Comparison of ENCODE assay signal across 8 cellular contexts in the genomic region with DNA sequence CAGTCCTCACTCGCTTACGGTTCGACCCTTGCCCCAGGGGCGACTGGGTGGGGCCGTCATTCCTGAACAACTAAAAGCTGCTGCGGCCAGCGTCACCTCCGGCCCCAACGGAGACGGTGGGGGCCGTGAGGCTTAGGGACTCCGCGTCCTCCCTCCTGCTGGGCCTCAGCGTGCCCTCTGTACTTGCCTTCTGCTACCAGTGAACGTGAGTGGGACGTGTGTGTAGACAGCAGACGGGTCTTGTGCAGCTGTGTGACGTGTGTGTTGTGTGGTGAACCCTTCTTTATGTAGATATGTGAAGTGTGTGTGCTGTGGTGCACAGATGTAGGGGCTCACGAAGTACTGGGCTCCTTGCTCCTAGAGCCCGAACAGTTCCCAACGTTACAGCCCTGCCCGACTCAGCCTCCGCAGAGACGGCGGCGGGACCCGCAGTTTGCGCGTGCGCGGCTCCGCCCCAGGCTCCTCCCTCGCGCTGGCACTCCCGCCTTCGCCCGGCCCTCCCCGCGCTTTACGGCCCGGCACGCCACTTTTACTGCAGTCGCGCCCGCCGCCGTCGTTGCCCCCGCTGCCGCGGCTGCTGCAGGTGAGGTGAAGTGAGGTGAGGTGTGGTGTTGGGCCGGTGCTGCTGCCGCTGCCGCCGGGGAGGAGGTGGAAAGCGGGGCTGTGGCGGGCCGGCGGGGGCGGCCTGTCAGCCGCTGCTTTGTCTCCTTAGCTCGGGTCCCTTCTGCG. TPM values are rescaled to one million over a fixed set of nuclear protein-coding genes. Genes with fewer than 3 reads are reported as not detected.
DNase-seq lines count a peak whose midpoint lies in the region; ATAC-seq and TF ChIP-seq lines count a peak whose summit lies in the region.

Gene PHAF1 (plus strand): TSS at position 535 of the 729 bp plus-strand sequence. CDS start 235 bp downstream, outside the sequence.

- H3K27me3 Mint-ChIP-seq in effector memory CD8-positive, alpha-beta T cell, result no peaks in the 10 kb centered on the region
- no peaks in the 10 kb centered on the region for H3K27me3 Mint-ChIP-seq in memory B cell

- H3K27ac Mint-ChIP-seq in effector memory CD8-positive, alpha-beta T cell, result peak within 1 kb of the TSS; percentile 84 to 88
- peak within 1 kb of the TSS; percentile 87 for H3K27ac Mint-ChIP-seq in memory B cell

- peak within 1 kb of the TSS; percentile 95 to 97 for H3K4me3 Mint-ChIP-seq in effector memory CD8-positive, alpha-beta T cell
- peak within 1 kb of the TSS; percentile 97 for H3K4me3 Mint-ChIP-seq in memory B cell

- H3K36me3 Mint-ChIP-seq in effector memory CD8-positive, alpha-beta T cell (ENCODE audit: insufficient read depth), result peaks cover 20% of the 10 kb centered on the region
- H3K36me3 Mint-ChIP-seq in memory B cell, result peaks cover 2% of the 10 kb centered on the region

- DNase-seq in COLO668 (lab: John Stamatoyannopoulos, UW; ENCODE audit: unreplicated experiment), result peak; percentile 95
- peak; percentile 99 for DNase-seq in GM20000 (ENCODE audit: low spot score)
- DNase-seq in HT1080 (ENCODE audit: low read depth), result peak; percentile 88
- peak; percentile 77 for DNase-seq in NOMO-1 treated with DMSO at 0.1 percent for 48 hours (lab: John Stamatoyannopoulos, UW; ENCODE audit: unreplicated experiment)
- DNase-seq in activated CD8-positive, alpha-beta memory T cell treated with anti-CD3 and anti-CD28 coated beads for 48 hours (ENCODE audit: low read depth in 2 of 3, low spot score in 2 of 3), result peak; percentile 90 to 96 (median 92)
- DNase-seq in effector memory CD8-positive, alpha-beta T cell, result peak; percentile 95 to 98 (median 97)
- DNase-seq in memory B cell (ENCODE audit: low spot score in 2 of 2), result peak; percentile 98
- peak; percentile 94 for DNase-seq in stimulated activated CD8-positive, alpha-beta memory T cell treated with anti-CD3 and anti-CD28 coated beads, Interleukin-12 subunit alpha, Interleukin-12 subunit beta, amount 100 ng/mL, for 1 hour (ENCODE audit: low read depth)

- ATAC-seq in effector memory CD8-positive, alpha-beta T cell (replicated peaks), result peak; percentile 82
- peak; percentile 77 for ATAC-seq in memory B cell (ENCODE audit: low read depth)

- TF ChIP-seq CTCF in GM20000 (IDR thresholded peaks at IDR 0.05; ENCODE audit: extremely low read depth, missing control alignments), result no peak

- no peaks in the 10 kb centered on the region for H3K9me3 Mint-ChIP-seq in effector memory CD8-positive, alpha-beta T cell
- no peaks in the 10 kb centered on the region for H3K9me3 Mint-ChIP-seq in memory B cell

- H3K4me1 Mint-ChIP-seq in effector memory CD8-positive, alpha-beta T cell (ENCODE audit: low read depth in 2 of 2), result peaks cover 24 to 32% of the 10 kb centered on the region in 2 donors
- H3K4me1 Mint-ChIP-seq in memory B cell, result peaks cover 27% of the 10 kb centered on the region

RNA-seq across cellular contexts. Expression of gene PHAF1, which starts in this region (rescaled TPM):
- 12.1 and 23.8 TPM in 2 replicates for total RNA-seq in HT1080 (2014; rRNA removed; shearing (Covaris generic))
- 16.1 and 16.8 TPM in 2 replicates for polyA plus RNA-seq in HT1080 (2015; cell fraction: cytosol; rRNA removed)
- 20.7 and 24.4 TPM in 2 replicates for polyA plus RNA-seq in HT1080 (2015; cell fraction: nucleus; rRNA removed)

Comparison
In these comparisons a context has a peak if more than half of its experiments do, and no peak if none do; other contexts are left out.
1. Peak in every context shown above with its lines: DNase-seq and ATAC-seq.